Comparison of ENCODE assay signal across 10 cellular contexts in genomic region chr6:134245041-134245440, GRCh38.
DNase-seq lines count a peak whose midpoint lies in the region; ATAC-seq, FAIRE-seq and TF ChIP-seq lines count a peak whose summit lies in the region.
"Had no signal": no experiment of that assay in that cellular context is flagged by ENCODE, and none has a peak within 500 bp of the region (broad histone marks: within the 10 kb centered on the region; RNA-seq: fewer than 3 reads in every experiment).

No MANE protein-coding gene starts in this region.

- intact Hi-C loops in left colon (cut with DNase I, micrococcal nuclease) (no loop called here), posterior vena cava (cut with DNase I) (no loop called here)

- no peak for FAIRE-seq in astrocyte (lab: Jason Lieb, UNC)

- no peaks in the 10 kb centered on the region for H4K20me1 ChIP-seq in astrocyte (ENCODE audit: insufficient read depth, low read length)

- H3K4me3 ChIP-seq in CD4-positive, CD25-positive, alpha-beta regulatory T cell (ENCODE audit: low read depth, low read length) = no peak overlapping the region
- no peak overlapping the region for H3K4me3 ChIP-seq in astrocyte (ENCODE audit: insufficient read depth, low read depth, low read length)
- H3K4me3 ChIP-seq: ascending aorta had no signal

- no peaks in the 10 kb centered on the region for H3K27me3 Mint-ChIP-seq in CD4-positive, CD25-positive, alpha-beta regulatory T cell
- no peaks in the 10 kb centered on the region for H3K27me3 Mint-ChIP-seq in astrocyte (ENCODE audit: low read depth, unreplicated experiment)

- TF ChIP-seq CTCF in astrocyte (IDR thresholded peaks at IDR 0.05; ENCODE audit: insufficient read depth, low read depth, low read length) = no peak

- peaks cover 0 to 5% (median 0%) of the 10 kb centered on the region in 7 donors for H3K9me3 Mint-ChIP-seq in CD4-positive, CD25-positive, alpha-beta regulatory T cell
- H3K9me3 Mint-ChIP-seq in astrocyte (ENCODE audit: unreplicated experiment) = no peaks in the 10 kb centered on the region

- H3K27ac Mint-ChIP-seq in CD4-positive, CD25-positive, alpha-beta regulatory T cell = peak overlapping the region; percentile 61 to 96 (median 89)
- H3K27ac Mint-ChIP-seq in astrocyte (ENCODE audit: unreplicated experiment) = no peak overlapping the region

- H2AFZ ChIP-seq in astrocyte (ENCODE audit: low read depth, low read length) = no peak overlapping the region

- no peaks in the 10 kb centered on the region for H3K9me3 ChIP-seq in CD4-positive, CD25-positive, alpha-beta regulatory T cell (ENCODE audit: control insufficient read depth in 2 of 2, low read length in 2 of 2)
- no peaks in the 10 kb centered on the region for H3K9me3 ChIP-seq in astrocyte (ENCODE audit: insufficient read depth, low read depth, low read length)
- H3K9me3 ChIP-seq: ascending aorta had no signal

- H3K4me2 ChIP-seq in astrocyte (ENCODE audit: low read length) = no peak overlapping the region

- no peak for ATAC-seq in CD4-positive, CD25-positive, alpha-beta regulatory T cell (ENCODE audit: low read depth in 2 of 2)
- ATAC-seq in left colon (peak; percentile 20), GM21367 (IDR thresholded peaks at IDR 0.05; ENCODE audit: unreplicated experiment) (no peak), HG03135 (IDR thresholded peaks at IDR 0.05; ENCODE audit: unreplicated experiment) (no peak)

- peak overlapping the region in 1 of 4 donors; percentile 4 for H3K4me3 Mint-ChIP-seq in CD4-positive, CD25-positive, alpha-beta regulatory T cell
- no peak overlapping the region for H3K4me3 Mint-ChIP-seq in astrocyte (ENCODE audit: unreplicated experiment)

- DNase-seq in CD4-positive, CD25-positive, alpha-beta regulatory T cell = no peak
- DNase-seq in LHCN-M2 (ENCODE audit: low read depth) = peak; percentile 22
- DNase-seq in astrocyte (ENCODE audit: low read depth) = peak; percentile 84
- DNase-seq in left colon = peak in 1 of 2 donors; percentile 18
- no peak for DNase-seq in HK-2 (ENCODE audit: unreplicated experiment)
- DNase-seq in posterior vena cava (ENCODE audit: low spot score) = no peak
- DNase-seq: NCI-H1436 had no signal

- H3K4me1 ChIP-seq in CD4-positive, CD25-positive, alpha-beta regulatory T cell (ENCODE audit: control insufficient read depth, insufficient read depth, low read length, poor library complexity, severe bottlenecking) = peaks cover 62% of the 10 kb centered on the region
- no peaks in the 10 kb centered on the region for H3K4me1 ChIP-seq in astrocyte (ENCODE audit: insufficient read depth, low read length)

- no peaks in the 10 kb centered on the region for H3K27me3 ChIP-seq in CD4-positive, CD25-positive, alpha-beta regulatory T cell (ENCODE audit: control insufficient read depth, insufficient read depth, low read length)
- no peaks in the 10 kb centered on the region for H3K27me3 ChIP-seq in astrocyte (ENCODE audit: insufficient read depth, low read length)
- H3K27me3 ChIP-seq: ascending aorta had no signal

- no peaks in the 10 kb centered on the region for H3K79me2 ChIP-seq in astrocyte (ENCODE audit: insufficient read depth, low read length)

- peak overlapping the region; percentile 89 for H3K27ac ChIP-seq in CD4-positive, CD25-positive, alpha-beta regulatory T cell (ENCODE audit: insufficient read depth, low read length, poor library complexity, severe bottlenecking)
- H3K27ac ChIP-seq in astrocyte (ENCODE audit: low read depth, low read length) = no peak overlapping the region
- H3K27ac ChIP-seq: ascending aorta had no signal

- no peak overlapping the region for H3K9ac ChIP-seq in astrocyte (ENCODE audit: low read length)

- no peaks in the 10 kb centered on the region for H3K36me3 ChIP-seq in CD4-positive, CD25-positive, alpha-beta regulatory T cell (ENCODE audit: control insufficient read depth, insufficient read depth, low read length)
- no peaks in the 10 kb centered on the region for H3K36me3 ChIP-seq in astrocyte (ENCODE audit: insufficient read depth, low read length)
- H3K36me3 ChIP-seq: ascending aorta had no signal

- peaks cover 2% of the 10 kb centered on the region for H3K36me3 Mint-ChIP-seq in CD4-positive, CD25-positive, alpha-beta regulatory T cell
- H3K36me3 Mint-ChIP-seq in astrocyte (ENCODE audit: low read depth, unreplicated experiment) = no peaks in the 10 kb centered on the region

- peaks cover 37 to 76% (median 61%) of the 10 kb centered on the region in 4 donors for H3K4me1 Mint-ChIP-seq in CD4-positive, CD25-positive, alpha-beta regulatory T cell
- peaks cover 13% of the 10 kb centered on the region for H3K4me1 Mint-ChIP-seq in astrocyte (ENCODE audit: low read depth, unreplicated experiment)

Comparison
In these comparisons a context has a peak if more than half of its experiments do, and no peak if none do; other contexts are left out.
1. DNase-seq: peak in LHCN-M2 (single experiment) and astrocyte (single experiment); none in CD4-positive, CD25-positive, alpha-beta regulatory T cell (0 of 3), HK-2 (single experiment) and posterior vena cava (single experiment).